In the genomic region with DNA sequence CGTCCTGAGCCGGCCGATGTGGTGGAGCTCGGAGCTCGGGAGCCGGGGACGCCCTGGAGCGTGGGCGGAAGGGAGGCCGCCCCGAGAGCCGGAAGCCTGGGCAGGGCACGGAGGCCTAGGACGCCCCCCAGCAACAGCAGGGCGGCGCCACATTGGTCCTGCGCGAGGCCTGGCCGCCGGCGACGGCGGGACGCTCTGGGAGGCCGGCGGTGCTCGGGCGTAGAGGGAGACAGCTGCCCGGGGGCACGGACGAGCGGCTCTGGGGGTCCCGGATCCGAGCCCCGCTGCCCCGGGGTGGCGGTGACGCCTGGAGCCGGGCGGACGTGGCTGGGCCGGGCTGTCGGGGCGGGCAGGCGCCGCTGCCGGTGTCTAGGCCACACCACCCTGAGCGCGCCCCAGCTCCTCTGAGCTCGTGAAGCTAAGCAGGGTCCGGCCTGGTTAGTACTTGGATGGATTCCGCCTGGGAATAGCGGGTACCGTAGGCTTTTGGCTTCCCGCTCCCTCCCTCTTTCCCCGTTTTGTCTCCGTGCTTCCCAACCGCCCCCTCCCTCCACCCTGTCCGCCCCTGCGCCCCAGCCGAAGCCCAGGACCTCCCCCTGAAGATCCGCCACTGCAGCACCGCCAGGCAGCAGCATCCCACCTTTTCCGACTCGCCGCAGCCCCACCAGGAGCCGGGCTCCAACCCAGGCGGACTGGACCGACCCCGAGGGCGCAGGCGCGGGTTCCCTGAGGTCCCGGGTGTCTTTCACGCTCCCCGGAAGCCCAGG, we compare ENCODE assay signal across 9 cellular contexts. TPM values are rescaled to one million over a fixed set of nuclear protein-coding genes. Genes with fewer than 3 reads are reported as not detected.
DNase-seq lines count a peak whose midpoint lies in the region; ATAC-seq, FAIRE-seq and TF ChIP-seq lines count a peak whose summit lies in the region.
"Had no signal": no experiment of that assay in that cellular context is flagged by ENCODE, and none has a peak within 500 bp of the region (broad histone marks: within the 10 kb centered on the region; RNA-seq: fewer than 3 reads in every experiment).

No MANE protein-coding gene starts in this region.

- H3K9me2 ChIP-seq in neural cell (ENCODE audit: insufficient read depth, low read length): no peaks in the 10 kb centered on the region

- ATAC-seq in HG02759 (IDR thresholded peaks at IDR 0.05; ENCODE audit: unreplicated experiment): peak; percentile 69

- peaks cover 9% of the 10 kb centered on the region for H3K36me3 Mint-ChIP-seq in mesothelial cell of epicardium

- in situ Hi-C loops in Caki2 (cut with HindIII; ENCODE audit: low pct_unique_long_range_greater_than_20kb, low sequenced_read_pairs): no loop called here

- TF ChIP-seq EP300 in neural cell (conservative IDR thresholded peaks at IDR 0.05; ENCODE audit: poor library complexity, severe bottlenecking): no peak

- no peaks in the 10 kb centered on the region for H3F3A ChIP-seq in neural cell (ENCODE audit: insufficient read depth, low read length, poor library complexity, severe bottlenecking)

- H3K27ac Mint-ChIP-seq in mesothelial cell of epicardium: no peak overlapping the region

- no peaks in the 10 kb centered on the region for H3K27me3 Mint-ChIP-seq in mesothelial cell of epicardium (ENCODE audit: low read depth)

- H3K27me3 ChIP-seq in bronchial epithelial cell (ENCODE audit: control insufficient read depth, insufficient read depth, low read length) (peaks cover 33% of the 10 kb centered on the region), neural cell (ENCODE audit: insufficient read depth, low read depth, low read length) (peaks cover 64% of the 10 kb centered on the region)

- H3K4me1 Mint-ChIP-seq in mesothelial cell of epicardium: no peaks in the 10 kb centered on the region

- no peak for FAIRE-seq in bronchial epithelial cell (lab: Jason Lieb, UNC)

- no peaks in the 10 kb centered on the region for H3K36me3 ChIP-seq in bronchial epithelial cell (ENCODE audit: control insufficient read depth, insufficient read depth, low read length)
- H3K36me3 ChIP-seq in neural cell (ENCODE audit: insufficient read depth, low read length): no peaks in the 10 kb centered on the region

- DNase-seq in Caki2 (ENCODE audit: low read depth) (peak; percentile 6), bronchial epithelial cell (ENCODE audit: low read depth) (no peak), mesothelial cell of epicardium (ENCODE audit: low spot score in 2 of 2, unreplicated experiment in 2 of 2) (no peak), nucleus accumbens (lab: John Stamatoyannopoulos, UW) (no peak), HCEC 1CT (no peak)
- no peak for DNase-seq in stimulated activated CD4-positive, alpha-beta T cell treated with anti-CD3 and anti-CD28 coated beads, Interleukin-4, amount 100 ng/mL, for 4 hours

- H3K9me3 Mint-ChIP-seq in mesothelial cell of epicardium: peaks cover 46% of the 10 kb centered on the region

- no peak overlapping the region for H3K4me3 Mint-ChIP-seq in mesothelial cell of epicardium

- no peaks in the 10 kb centered on the region for H4K20me1 ChIP-seq in neural cell (ENCODE audit: insufficient read depth)

- H3K4me2 ChIP-seq in neural cell (ENCODE audit: low read length): no peak overlapping the region

- no peaks in the 10 kb centered on the region for H3K9me3 ChIP-seq in neural cell (ENCODE audit: low read length)

- no peak overlapping the region for H2AFZ ChIP-seq in neural cell (ENCODE audit: low read depth, low read length)

- H3K79me2 ChIP-seq in neural cell (replicated peaks; ENCODE audit: insufficient read depth, low read length): no peaks in the 10 kb centered on the region

- no peak for TF ChIP-seq RAD21 in neural cell (conservative IDR thresholded peaks at IDR 0.05)

- no peak overlapping the region for H3K27ac ChIP-seq in neural cell (ENCODE audit: low read length)

- H3K9ac ChIP-seq in neural cell (ENCODE audit: low read length): no peak overlapping the region

- TF ChIP-seq CTCF in bronchial epithelial cell (IDR thresholded peaks at IDR 0.05; ENCODE audit: insufficient read depth, low read length, severe bottlenecking): no peak
- no peak for TF ChIP-seq CTCF in neural cell (IDR thresholded peaks at IDR 0.05; ENCODE audit: poor library complexity, severe bottlenecking)
- TF ChIP-seq CTCF in mesothelial cell of epicardium (IDR thresholded peaks at IDR 0.05; ENCODE audit: unreplicated experiment): no peak

- H3K4me3 ChIP-seq in bronchial epithelial cell (ENCODE audit: low read depth, low read length): peak overlapping the region; percentile 6
- peak overlapping the region; percentile 23 for H3K4me3 ChIP-seq in neural cell (ENCODE audit: low read length)

TF ChIP-seq in neural cell, 6 proteins besides CTCF, POLR2A, EP300 and RAD21:
- TF ChIP-seq EZH2 (IDR thresholded peaks at IDR 0.05; ENCODE audit: borderline replicate concordance, insufficient read depth, low read length, poor library complexity, severe bottlenecking): peak; percentile 59
- no peak for TF ChIP-seq SMC3 (conservative IDR thresholded peaks at IDR 0.05; ENCODE audit: poor library complexity)
- TF ChIP-seq TAF1 (IDR thresholded peaks at IDR 0.05; ENCODE audit: low read depth): no peak
- TF ChIP-seq, protein P1, sequence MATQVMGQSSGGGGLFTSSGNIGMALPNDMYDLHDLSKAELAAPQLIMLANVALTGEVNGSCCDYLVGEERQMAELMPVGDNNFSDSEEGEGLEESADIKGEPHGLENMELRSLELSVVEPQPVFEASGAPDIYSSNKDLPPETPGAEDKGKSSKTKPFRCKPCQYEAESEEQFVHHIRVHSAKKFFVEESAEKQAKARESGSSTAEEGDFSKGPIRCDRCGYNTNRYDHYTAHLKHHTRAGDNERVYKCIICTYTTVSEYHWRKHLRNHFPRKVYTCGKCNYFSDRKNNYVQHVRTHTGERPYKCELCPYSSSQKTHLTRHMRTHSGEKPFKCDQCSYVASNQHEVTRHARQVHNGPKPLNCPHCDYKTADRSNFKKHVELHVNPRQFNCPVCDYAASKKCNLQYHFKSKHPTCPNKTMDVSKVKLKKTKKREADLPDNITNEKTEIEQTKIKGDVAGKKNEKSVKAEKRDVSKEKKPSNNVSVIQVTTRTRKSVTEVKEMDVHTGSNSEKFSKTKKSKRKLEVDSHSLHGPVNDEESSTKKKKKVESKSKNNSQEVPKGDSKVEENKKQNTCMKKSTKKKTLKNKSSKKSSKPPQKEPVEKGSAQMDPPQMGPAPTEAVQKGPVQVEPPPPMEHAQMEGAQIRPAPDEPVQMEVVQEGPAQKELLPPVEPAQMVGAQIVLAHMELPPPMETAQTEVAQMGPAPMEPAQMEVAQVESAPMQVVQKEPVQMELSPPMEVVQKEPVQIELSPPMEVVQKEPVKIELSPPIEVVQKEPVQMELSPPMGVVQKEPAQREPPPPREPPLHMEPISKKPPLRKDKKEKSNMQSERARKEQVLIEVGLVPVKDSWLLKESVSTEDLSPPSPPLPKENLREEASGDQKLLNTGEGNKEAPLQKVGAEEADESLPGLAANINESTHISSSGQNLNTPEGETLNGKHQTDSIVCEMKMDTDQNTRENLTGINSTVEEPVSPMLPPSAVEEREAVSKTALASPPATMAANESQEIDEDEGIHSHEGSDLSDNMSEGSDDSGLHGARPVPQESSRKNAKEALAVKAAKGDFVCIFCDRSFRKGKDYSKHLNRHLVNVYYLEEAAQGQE (IDR thresholded peaks at IDR 0.05; ENCODE audit: borderline replicate concordance): no peak
- TF ChIP-seq MXI1 (conservative IDR thresholded peaks at IDR 0.05; ENCODE audit: poor library complexity, severe bottlenecking): no peak
- no peak for TF ChIP-seq POLR2AphosphoS5 (IDR thresholded peaks at IDR 0.05)
TF ChIP-seq in neural cell: peak in this region for 1.

RNA-seq across cellular contexts. Expression of a gene that starts 12.1 kb away (rescaled TPM):
- not detected in 2 replicates for total RNA-seq in Caki2 (2014; rRNA removed; shearing (Covaris generic); ENCODE audit: low replicate concordance)
- total RNA-seq in bronchial epithelial cell (not detected in 2 replicates), mesothelial cell of epicardium (not detected in 3 replicates)
- polyA plus RNA-seq in neural cell: not detected in 2 replicates
- not detected in 2 replicates for polyA minus RNA-seq in neural cell
- total RNA-seq: skeletal muscle tissue had no signal

RNA-seq across cellular contexts. Expression of a gene that starts 49.3 kb away (rescaled TPM):
- not detected in 2 replicates for total RNA-seq in Caki2 (2014; rRNA removed; shearing (Covaris generic); ENCODE audit: low replicate concordance)
- total RNA-seq in bronchial epithelial cell (not detected in 2 replicates), mesothelial cell of epicardium (not detected in 3 replicates)
- polyA plus RNA-seq in neural cell: not detected in 2 replicates
- polyA minus RNA-seq in neural cell: not detected in 2 replicates
- total RNA-seq: skeletal muscle tissue had no signal
